8 cellular contexts compared by ENCODE assay signal in genomic region chr1:153963030-153963849, GRCh38. TPM values are rescaled to one million over a fixed set of nuclear protein-coding genes. Genes with fewer than 3 reads are reported as not detected.
DNase-seq lines count a peak whose midpoint lies in the region; ATAC-seq, FAIRE-seq and TF ChIP-seq lines count a peak whose summit lies in the region.

TSS of gene SLC39A1 (minus strand) at chr1:153963537. CDS start at chr1:153962715, 822 bp downstream.

- H3K9ac ChIP-seq in endothelial cell of umbilical vein (replicated peaks; ENCODE audit: extremely low read depth, insufficient read depth, low read length) = peak within 1 kb of the TSS; percentile 80

- CTCF ChIA-PET in Caco-2 (lab: Charles Lee) (interaction anchor here (0.6 to 2.5 kb wide), 8 partner anchors 14 to 1317 kb away, joined by 3 to 14 read pairs (median 4); partner anchors contain the start of genes DENND4B, GATAD2B and JTB), endothelial cell of umbilical vein (lab: Charles Lee) (interaction anchor here (1.1 to 3.0 kb wide), 8 partner anchors 11 to 183 kb away, joined by 3 to 21 read pairs (median 6); partner anchors contain the start of genes DENND4B, GATAD2B, JTB and RAB13)

- BruUV-seq in Caco-2 (replicated peaks; lab: Mats Ljungman, UMichigan) (TSS peak; percentile 29), endothelial cell of umbilical vein (replicated peaks; lab: Mats Ljungman, UMichigan) (TSS peak; percentile 53)

- no peaks in the 10 kb centered on the region for H3K27me3 Mint-ChIP-seq in Caco-2 (ENCODE audit: insufficient read depth, unreplicated experiment)

- H3K4me1 ChIP-seq in Caco-2 = peaks cover 14% of the 10 kb centered on the region
- peaks cover 46% of the 10 kb centered on the region for H3K4me1 ChIP-seq in endothelial cell of umbilical vein (ENCODE audit: control insufficient read depth, extremely low read depth, insufficient read depth, low read length)

- H3K36me3 ChIP-seq in Caco-2 (ENCODE audit: control insufficient read depth, insufficient read depth, low read length) = peaks cover 4% of the 10 kb centered on the region
- H3K36me3 ChIP-seq in endothelial cell of umbilical vein (ENCODE audit: control insufficient read depth in 2 of 2, extremely low read depth in 1 of 2, insufficient read depth in 2 of 2, low read length in 2 of 2) = peaks cover 0 to 8% of the 10 kb centered on the region in 2 experiments

- DNase-seq in Caco-2 (peak; percentile 99), OCI-M2 (lab: John Stamatoyannopoulos, UW; ENCODE audit: unreplicated experiment) (peak; percentile 84), activated T-cell treated with anti-CD3 and anti-CD28 coated beads for 1 hour (ENCODE audit: low read depth) (peak; percentile 92), endothelial cell of umbilical vein (ENCODE audit: low read depth, low spot score) (peak; percentile 99), middle frontal gyrus (ENCODE audit: extremely low spot score, low spot score) (peak; percentile 96)
- DNase-seq in Jurkat, Clone E6-1 (ENCODE audit: low read depth, low spot score) = peak; percentile 93
- DNase-seq in stimulated activated CD8-positive, alpha-beta memory T cell treated with anti-CD3 and anti-CD28 coated beads, Interleukin-2, amount 100 ng/mL, for 1 hour (ENCODE audit: low read depth in 2 of 2) = peak; percentile 84 to 90

- H3K27ac Mint-ChIP-seq in Caco-2 (ENCODE audit: unreplicated experiment) = peak within 1 kb of the TSS; percentile 93

- peaks cover 10% of the 10 kb centered on the region for H3K79me2 ChIP-seq in endothelial cell of umbilical vein (ENCODE audit: control insufficient read depth, insufficient read depth, low read length)

- H2AFZ ChIP-seq in endothelial cell of umbilical vein (ENCODE audit: low read depth, low read length) = peak within 1 kb of the TSS; percentile 58

- H3K4me1 Mint-ChIP-seq in Caco-2 (ENCODE audit: low read depth, unreplicated experiment) = peaks cover 30% of the 10 kb centered on the region

- peak within 1 kb of the TSS; percentile 81 for H3K4me3 Mint-ChIP-seq in Caco-2 (ENCODE audit: unreplicated experiment)

- H3K4me3 ChIP-seq in Caco-2 (ENCODE audit: low read depth, low read length) = peak within 1 kb of the TSS; percentile 72
- peak within 1 kb of the TSS; percentile 85 for H3K4me3 ChIP-seq in Jurkat, Clone E6-1 (ENCODE audit: low read length)
- H3K4me3 ChIP-seq in endothelial cell of umbilical vein (replicated peaks in 1 of 3; ENCODE audit: insufficient read depth in 1 of 3, low read depth in 1 of 3, low read length in 3 of 3) = peak within 1 kb of the TSS; percentile 27 to 73 (median 73)

- H3K27me3 ChIP-seq in Caco-2 (replicated peaks; ENCODE audit: control insufficient read depth, insufficient read depth, low read length) (no peaks in the 10 kb centered on the region), endothelial cell of umbilical vein (ENCODE audit: control insufficient read depth in 2 of 2, insufficient read depth in 2 of 2, low read length in 2 of 2) (no peaks in the 10 kb centered on the region)

- peaks cover 75% of the 10 kb centered on the region for H3K36me3 Mint-ChIP-seq in Caco-2 (ENCODE audit: insufficient read depth, unreplicated experiment)

- peak; percentile 95 for FAIRE-seq in endothelial cell of umbilical vein (lab: Jason Lieb, UNC)

- intact Hi-C loops in Caco-2 (cut with micrococcal nuclease; ENCODE audit: unreplicated experiment) (loop anchor here (1.0 to 2.0 kb wide), 2 partner anchors 23 to 40 kb away; partner anchors contain the start of genes GATAD2B and RAB13), endothelial cell of umbilical vein (cut with micrococcal nuclease) (loop anchor here (1.0 to 5.0 kb wide), 6 partner anchors 14 to 81 kb away; partner anchors contain the start of genes DENND4B, JTB, RAB13 and RPS27)

- POLR2A ChIA-PET in Caco-2 (lab: Charles Lee) = interaction anchor here (0.6 to 6.3 kb wide), 14 partner anchors 9 to 336 kb away, joined by 3 to 105 read pairs (median 6); partner anchors contain the start of genes DENND4B, GATAD2B, JTB and RAB13
- POLR2A ChIA-PET in endothelial cell of umbilical vein (lab: Charles Lee) = interaction anchor here (0.6 to 1.5 kb wide), 5 partner anchors 10 to 356 kb away, joined by 3 to 5 read pairs (median 4); partner anchors contain the start of genes DENND4B and JTB

- H3K9me3 ChIP-seq in Caco-2 (no peaks in the 10 kb centered on the region), endothelial cell of umbilical vein (replicated peaks; ENCODE audit: control insufficient read depth, insufficient read depth, low read length) (no peaks in the 10 kb centered on the region)

- no peak for TF ChIP-seq CTCF in Caco-2 (IDR thresholded peaks at IDR 0.05; ENCODE audit: insufficient read depth in 1 of 2, low read depth in 1 of 2, low read length in 1 of 2, severe bottlenecking in 1 of 2, unreplicated experiment in 1 of 2)
- TF ChIP-seq CTCF in endothelial cell of umbilical vein (IDR thresholded peaks at IDR 0.05; ENCODE audit: extremely low read depth in 1 of 2, insufficient read depth in 1 of 2, low read depth in 1 of 2, low read length in 2 of 2) = no peak

- ATAC-seq in GM21526 (IDR thresholded peaks at IDR 0.05; ENCODE audit: low FRiP score, unreplicated experiment) = peak; percentile 41

- H3K27ac ChIP-seq in endothelial cell of umbilical vein (ENCODE audit: insufficient read depth, low read depth, low read length) = peak within 1 kb of the TSS; percentile 64

- H3K4me2 ChIP-seq in endothelial cell of umbilical vein (ENCODE audit: insufficient read depth, low read length) = peak within 1 kb of the TSS; percentile 87

- no peaks in the 10 kb centered on the region for H4K20me1 ChIP-seq in endothelial cell of umbilical vein (replicated peaks; ENCODE audit: control insufficient read depth, extremely low read depth, insufficient read depth, low read length)

- H3K9me3 Mint-ChIP-seq in Caco-2 (ENCODE audit: unreplicated experiment) = no peaks in the 10 kb centered on the region

- dilution Hi-C loops in endothelial cell of umbilical vein (cut with MboI; ENCODE audit: extremely low pct_ligation_motif_present, low sequenced_read_pairs) = no loop called here

- no peaks in the 10 kb centered on the region for H3K9me1 ChIP-seq in endothelial cell of umbilical vein (replicated peaks; ENCODE audit: control insufficient read depth, extremely low read depth, insufficient read depth, low read length)

- peak; percentile 47 for TF ChIP-seq POLR2A in endothelial cell of umbilical vein (IDR thresholded peaks at IDR 0.05; ENCODE audit: low read depth, low read length)

TF ChIP-seq in endothelial cell of umbilical vein, 7 proteins besides CTCF, POLR2A, EP300 and RAD21:
- TF ChIP-seq POLR2AphosphoS5 (IDR thresholded peaks at IDR 0.05; ENCODE audit: insufficient read depth, low read depth, low read length) (no peak), MAX (IDR thresholded peaks at IDR 0.05; ENCODE audit: insufficient read depth, insufficient read length) (no peak), MYC (IDR thresholded peaks at IDR 0.05; ENCODE audit: low read depth, low read length) (no peak), EZH2 (IDR thresholded peaks at IDR 0.05; ENCODE audit: borderline replicate concordance, low read depth, low read length, severe bottlenecking) (no peak), GATA2 (IDR thresholded peaks at IDR 0.05; ENCODE audit: insufficient read depth, insufficient read length, low read depth, low read length) (no peak), JUN (IDR thresholded peaks at IDR 0.05; ENCODE audit: borderline replicate concordance, insufficient read depth, insufficient read length, low read depth) (no peak)
TF ChIP-seq in endothelial cell of umbilical vein: peak in this region for 0.

RNA-seq across cellular contexts. Expression of gene SLC39A1, which starts in this region (rescaled TPM):
- total RNA-seq in Caco-2 (2022) (135 and 150 TPM in 2 replicates), endothelial cell of umbilical vein (75.8 and 77.1 TPM in 2 replicates)
- 53.9 TPM for polyA plus RNA-seq in Jurkat, Clone E6-1 (2012; ENCODE audit: insufficient read depth, insufficient read length)
- polyA plus RNA-seq in endothelial cell of umbilical vein = 98.0 and 111 TPM in 2 replicates
- 75.7 and 79.8 TPM in 2 replicates for polyA plus RNA-seq in endothelial cell of umbilical vein (2011; cell fraction: cytosol; rRNA removed)
- polyA plus RNA-seq in endothelial cell of umbilical vein (2011; cell fraction: nucleus; rRNA removed) = 38.6 and 38.8 TPM in 2 replicates
- polyA plus RNA-seq in endothelial cell of umbilical vein (2012) = 60.2 and 62.4 TPM in 2 replicates
- polyA minus RNA-seq in endothelial cell of umbilical vein = 71.0 and 80.0 TPM in 2 replicates
- 81.8 TPM for polyA minus RNA-seq in endothelial cell of umbilical vein (2011; cell fraction: cytosol; rRNA and poly(A)+ RNA removed)
- 12.9 and 17.4 TPM in 2 replicates for polyA minus RNA-seq in endothelial cell of umbilical vein (2011; cell fraction: nucleus; rRNA and poly(A)+ RNA removed)

Comparison
In these comparisons a context has a peak if more than half of its experiments do, and no peak if none do; other contexts are left out.
1. Peak in every context shown above with its lines: DNase-seq, ATAC-seq, H3K4me3 ChIP-seq and H3K27ac ChIP-seq.